Comparison of ENCODE assay signal across 14 cellular contexts in the genomic region with DNA sequence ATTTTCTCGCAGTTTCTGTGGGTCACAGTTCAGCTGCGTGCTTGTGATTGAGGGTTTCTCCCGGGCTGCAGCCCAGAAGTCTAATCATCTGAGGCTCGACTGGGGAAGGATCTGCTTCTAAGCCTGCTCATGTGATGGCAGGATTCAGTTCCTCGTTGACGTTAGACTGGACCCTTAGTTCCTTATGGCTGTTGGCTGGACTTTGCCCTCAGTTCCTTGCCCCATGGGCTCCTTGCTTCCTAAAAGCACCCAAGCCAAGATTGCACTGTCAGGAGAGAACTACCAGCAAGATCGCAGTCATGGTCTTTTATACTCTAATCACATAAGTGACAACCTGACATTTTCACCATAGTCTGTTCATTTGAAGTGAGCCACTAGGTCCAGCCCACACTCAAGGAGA.
"Had no signal": no experiment of that assay in that cellular context is flagged by ENCODE, and none has a peak within 500 bp of the region (broad histone marks: within the 10 kb centered on the region; RNA-seq: fewer than 3 reads in every experiment).

No MANE protein-coding gene starts in this region.

- H3K4me3 ChIP-seq: ascending aorta, dorsolateral prefrontal cortex had no signal

- H3K9me3 Mint-ChIP-seq: activated naive CD4-positive, alpha-beta T cell treated with anti-CD3 and anti-CD28 coated beads for 36 hours; activated T-helper 2 cell treated with anti-CD3 and anti-CD28 coated beads, Interferon-gamma antibody, Interleukin-2, Interleukin-4, amounts not matched to agents 10 μg/mL and 5 μg/mL and 100 μg/mL, durations not matched to agents 14 hours and 24 hours and 36 hours had no signal

- H3K27ac Mint-ChIP-seq: activated naive CD4-positive, alpha-beta T cell treated with anti-CD3 and anti-CD28 coated beads for 36 hours; activated T-helper 2 cell treated with anti-CD3 and anti-CD28 coated beads, Interferon-gamma antibody, Interleukin-2, Interleukin-4, amounts not matched to agents 10 μg/mL and 5 μg/mL and 100 μg/mL, durations not matched to agents 14 hours and 24 hours and 36 hours; stimulated activated memory B cell treated with anti-CD40 and anti-IgM and Interleukin-4, amounts not matched to agents 10 μg/mL and 1 μg/mL and 100 μg/mL, for 72 hours; type B pancreatic cell had no signal

- H3K27me3 Mint-ChIP-seq: naive thymus-derived CD4-positive, alpha-beta T cell; type B pancreatic cell had no signal

- H2AFZ ChIP-seq: parathyroid adenoma had no signal

- H3K4me1 ChIP-seq: ascending aorta, parathyroid adenoma had no signal

- H3K79me2 ChIP-seq: parathyroid adenoma had no signal

- H3K36me3 ChIP-seq: ascending aorta, neutrophil had no signal

- DNase-seq: activated CD4-positive, alpha-beta T cell treated with anti-CD3 and anti-CD28 coated beads for 1 hour; activated CD4-positive, alpha-beta T cell treated with anti-CD3 and anti-CD28 coated beads, Interleukin-2, amount 50 U/mL, for 4 hours; activated naive CD4-positive, alpha-beta T cell treated with anti-CD3 and anti-CD28 coated beads for 36 hours; dorsolateral prefrontal cortex; erythroblast; mammary epithelial cell; naive thymus-derived CD4-positive, alpha-beta T cell; substantia nigra had no signal

- H3K27me3 ChIP-seq: ascending aorta, dorsolateral prefrontal cortex, neutrophil had no signal

- H3K36me3 Mint-ChIP-seq: stimulated activated memory B cell treated with anti-CD40 and anti-IgM and Interleukin-4, amounts not matched to agents 10 μg/mL and 1 μg/mL and 100 μg/mL, for 72 hours; type B pancreatic cell had no signal

- H3K9me3 ChIP-seq: ascending aorta, neutrophil had no signal

- H3K4me3 Mint-ChIP-seq: activated naive CD4-positive, alpha-beta T cell treated with anti-CD3 and anti-CD28 coated beads for 36 hours; naive thymus-derived CD4-positive, alpha-beta T cell; stimulated activated memory B cell treated with anti-CD40 and anti-IgM and Interleukin-4, amounts not matched to agents 10 μg/mL and 1 μg/mL and 100 μg/mL, for 72 hours; type B pancreatic cell had no signal

- H3K4me1 Mint-ChIP-seq: stimulated activated memory B cell treated with anti-CD40 and anti-IgM and Interleukin-4, amounts not matched to agents 10 μg/mL and 1 μg/mL and 100 μg/mL, for 72 hours had no signal

- H3K27ac ChIP-seq: ascending aorta, dorsolateral prefrontal cortex, neutrophil, parathyroid adenoma had no signal

- H3K9ac ChIP-seq: parathyroid adenoma had no signal
